Comparison of ENCODE assay signal across 8 cellular contexts in the genomic region with DNA sequence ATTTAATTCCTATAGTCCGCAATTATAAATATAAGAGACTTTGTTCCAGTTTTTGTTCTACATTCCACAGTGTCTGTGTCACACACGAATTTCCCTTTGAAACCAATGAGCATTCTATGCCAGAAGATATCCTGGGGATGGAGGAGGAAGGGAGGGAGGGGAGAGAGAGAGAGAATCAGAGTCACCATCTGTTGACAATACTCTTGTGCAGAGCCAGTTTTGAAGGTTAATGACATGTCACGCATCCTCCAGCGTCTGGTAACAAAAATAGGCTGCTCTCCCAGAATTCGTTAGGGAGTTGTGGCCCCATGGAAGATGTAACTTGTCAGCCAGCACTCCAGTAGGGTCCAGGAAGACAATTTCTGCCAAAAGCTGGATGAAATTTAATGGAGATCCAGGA.
DNase-seq lines count a peak whose midpoint lies in the region; ATAC-seq, FAIRE-seq and TF ChIP-seq lines count a peak whose summit lies in the region.

No MANE protein-coding gene starts in this region.

- H3K9me1 ChIP-seq in keratinocyte (ENCODE audit: control insufficient read depth, extremely low read depth, insufficient read depth, low read length), result no peaks in the 10 kb centered on the region

- peak; percentile 81 for DNase-seq in A172 (ENCODE audit: low spot score)
- peak; percentile 95 for DNase-seq in M059J (ENCODE audit: low read depth)
- DNase-seq in adipocyte (ENCODE audit: low read depth), result peak; percentile 77
- DNase-seq in keratinocyte (ENCODE audit: low read depth, low spot score), result no peak
- DNase-seq in CD1c-positive myeloid dendritic cell (ENCODE audit: extremely low spot score), result no peak
- no peak for DNase-seq in stimulated activated CD4-positive, alpha-beta T cell treated with anti-CD3 and anti-CD28 coated beads, Interleukin-2, amount 100 ng/mL, for 24 hours
- DNase-seq in activated T-cell treated with anti-CD3 and anti-CD28 coated beads, Interleukin-2, amount 50 U/mL, for 4 hours, result no peak

- FAIRE-seq in keratinocyte (lab: Jason Lieb, UNC), result peak; percentile 67

- H3K4me1 Mint-ChIP-seq in activated T-cell treated with anti-CD3 and anti-CD28 coated beads, Interleukin-2, amount 50 U/mL, for 4 hours (ENCODE audit: low read depth), result peaks cover 18% of the 10 kb centered on the region

- H3K4me1 ChIP-seq in adipocyte (ENCODE audit: control insufficient read depth, insufficient read depth, low read length) (peaks cover 47% of the 10 kb centered on the region), keratinocyte (ENCODE audit: control insufficient read depth, extremely low read depth, insufficient read depth, low read length) (peaks cover 52% of the 10 kb centered on the region)

- peak overlapping the region; percentile 69 for H3K4me2 ChIP-seq in keratinocyte (ENCODE audit: control insufficient read depth, extremely low read depth, insufficient read depth, low read depth, low read length)

- H3K36me3 Mint-ChIP-seq in activated T-cell treated with anti-CD3 and anti-CD28 coated beads, Interleukin-2, amount 50 U/mL, for 4 hours (ENCODE audit: insufficient read depth), result peaks cover 1% of the 10 kb centered on the region

- H3K4me3 Mint-ChIP-seq in activated T-cell treated with anti-CD3 and anti-CD28 coated beads, Interleukin-2, amount 50 U/mL, for 4 hours, result no peak overlapping the region

- no peaks in the 10 kb centered on the region for H4K20me1 ChIP-seq in keratinocyte (ENCODE audit: control insufficient read depth, extremely low read depth, insufficient read depth, low read length)

- H3K27me3 Mint-ChIP-seq in activated T-cell treated with anti-CD3 and anti-CD28 coated beads, Interleukin-2, amount 50 U/mL, for 4 hours (ENCODE audit: low read depth), result no peaks in the 10 kb centered on the region

- no peaks in the 10 kb centered on the region for H3K36me3 ChIP-seq in adipocyte (ENCODE audit: control insufficient read depth, insufficient read depth, low read length, severe bottlenecking)
- no peaks in the 10 kb centered on the region for H3K36me3 ChIP-seq in keratinocyte (ENCODE audit: control insufficient read depth in 2 of 2, extremely low read depth in 1 of 2, insufficient read depth in 2 of 2, low read length in 2 of 2)

- no peak for ATAC-seq in activated T-cell treated with anti-CD3 and anti-CD28 coated beads, Interleukin-2, amount 50 U/mL, for 4 hours
- no peak for ATAC-seq in GM18519 (IDR thresholded peaks at IDR 0.05; ENCODE audit: low FRiP score, unreplicated experiment)

- H3K27ac ChIP-seq in keratinocyte (ENCODE audit: control insufficient read depth, insufficient read depth, low read length), result peak overlapping the region; percentile 67

- H3K9ac ChIP-seq in adipocyte (ENCODE audit: low read length) (peak overlapping the region; percentile 53), keratinocyte (ENCODE audit: control insufficient read depth, extremely low read depth, insufficient read depth, low read length) (peak overlapping the region; percentile 0)

- H3K4me3 ChIP-seq in adipocyte (ENCODE audit: low read length) (peak overlapping the region; percentile 48), keratinocyte (ENCODE audit: control insufficient read depth in 2 of 3, extremely low read depth in 1 of 3, insufficient read depth in 2 of 3, low read depth in 1 of 3, low read length in 3 of 3) (no peak overlapping the region)

- no peak overlapping the region for H2AFZ ChIP-seq in keratinocyte (ENCODE audit: control insufficient read depth, low read length)

- H3K9me3 ChIP-seq in adipocyte (ENCODE audit: control insufficient read depth, low read length), result no peaks in the 10 kb centered on the region
- no peaks in the 10 kb centered on the region for H3K9me3 ChIP-seq in keratinocyte (ENCODE audit: control insufficient read depth, low read depth, low read length)

- H3K79me2 ChIP-seq in keratinocyte (ENCODE audit: control insufficient read depth, insufficient read depth, low read length), result no peaks in the 10 kb centered on the region

- H3K27me3 ChIP-seq in adipocyte (replicated peaks; ENCODE audit: control insufficient read depth, insufficient read depth, low read length) (no peaks in the 10 kb centered on the region), keratinocyte (ENCODE audit: control insufficient read depth, extremely low read depth, insufficient read depth, low read length) (no peaks in the 10 kb centered on the region)

- dilution Hi-C loops in keratinocyte (cut with MboI; ENCODE audit: extremely low pct_ligation_motif_present, low sequenced_read_pairs), result no loop called here

- no peak for TF ChIP-seq CTCF in keratinocyte (optimal IDR thresholded peaks at IDR 0.05 in 1 of 3, IDR thresholded peaks at IDR 0.05 in 1 of 3, conservative IDR thresholded peaks at IDR 0.05 in 1 of 3; ENCODE audit: extremely low read depth in 1 of 3, insufficient read depth in 2 of 3, low read length in 3 of 3)

- H3K9me3 Mint-ChIP-seq in activated T-cell treated with anti-CD3 and anti-CD28 coated beads, Interleukin-2, amount 50 U/mL, for 4 hours, result no peaks in the 10 kb centered on the region

Comparison
In these comparisons a context has a peak if more than half of its experiments do, and no peak if none do; other contexts are left out.
1. DNase-seq: peak in A172 (single experiment), M059J (single experiment) and adipocyte (single experiment); none in keratinocyte (single experiment), CD1c-positive myeloid dendritic cell (single experiment), stimulated activated CD4-positive, alpha-beta T cell treated with anti-CD3 and anti-CD28 coated beads, Interleukin-2, amount 100 ng/mL, for 24 hours (0 of 2) and activated T-cell treated with anti-CD3 and anti-CD28 coated beads, Interleukin-2, amount 50 U/mL, for 4 hours (single experiment).